In the genomic region with DNA sequence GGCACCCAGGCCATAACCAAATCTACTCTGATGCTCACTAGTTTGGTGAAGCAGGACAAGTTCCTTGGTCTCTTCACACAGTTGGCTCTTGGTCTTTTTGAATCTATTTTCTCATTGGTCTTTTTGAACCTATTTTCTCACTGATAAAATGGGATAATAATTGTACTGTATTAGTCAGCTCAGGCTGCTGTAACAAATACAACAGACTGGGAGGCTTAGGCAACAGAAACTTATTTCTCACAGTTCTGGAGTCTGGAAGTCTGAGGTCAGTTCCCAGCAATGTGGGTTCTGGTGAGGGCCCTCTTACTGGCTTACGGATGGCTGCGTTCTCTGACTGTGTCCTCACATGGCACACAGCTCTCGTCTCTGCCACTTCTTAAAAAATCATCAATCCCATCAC, we compare ENCODE assay signal across 8 cellular contexts.
"Had no signal": no experiment of that assay in that cellular context is flagged by ENCODE, and none has a peak within 500 bp of the region (broad histone marks: within the 10 kb centered on the region; RNA-seq: fewer than 3 reads in every experiment).

No MANE protein-coding gene starts in this region.

- ATAC-seq: GM12878 had no signal

- DNase-seq: GDM1, GF-D8 had no signal

- H3K4me3 ChIP-seq: GM12878 had no signal

- FAIRE-seq: G401.6, GM12878, GM12891, GM12892, GM18507, GM19239 had no signal
